ENCODE assay signal across 19 cellular contexts in genomic region chr11:67396258-67396581, GRCh38. TPM values are rescaled to one million over a fixed set of nuclear protein-coding genes. Genes with fewer than 3 reads are reported as not detected.
DNase-seq lines count a peak whose midpoint lies in the region; ATAC-seq and TF ChIP-seq lines count a peak whose summit lies in the region.
"Had no signal": no experiment of that assay in that cellular context is flagged by ENCODE, and none has a peak within 500 bp of the region (broad histone marks: within the 10 kb centered on the region; RNA-seq: fewer than 3 reads in every experiment).

No MANE protein-coding gene starts in this region.

- H3K9me3 ChIP-seq in A673 (ENCODE audit: low read depth, low read length, poor library complexity, severe bottlenecking) (no peaks in the 10 kb centered on the region), endodermal cell (ENCODE audit: control insufficient read depth, low read length) (no peaks in the 10 kb centered on the region), mammary epithelial cell (replicated peaks; ENCODE audit: insufficient read depth, low read length) (no peaks in the 10 kb centered on the region)
- H3K9me3 ChIP-seq in CD4-positive, alpha-beta T cell (ENCODE audit: control insufficient read depth, low read length) = no peaks in the 10 kb centered on the region
- H3K9me3 ChIP-seq: psoas muscle, tibial artery had no signal

- no peaks in the 10 kb centered on the region for H3K9me3 Mint-ChIP-seq in CD4-positive, alpha-beta T cell
- H3K9me3 Mint-ChIP-seq in T-cell = no peaks in the 10 kb centered on the region
- H3K9me3 Mint-ChIP-seq in endodermal cell = no peaks in the 10 kb centered on the region

- H2AFZ ChIP-seq in mammary epithelial cell (ENCODE audit: low read depth, low read length) = no peak overlapping the region

- 96 to 100% methylated on average over 6 to 7 of the region's 7 CpGs for WGBS in endodermal cell (ENCODE audit: insufficient coverage in 1 of 2, insufficient read length in 1 of 2), 2 experiments
- WGBS in mammary epithelial cell (ENCODE audit: low coverage, missing lambda C conversion rate) = 71% methylated on average over 2 of the region's 7 CpGs

- no peak overlapping the region for H3K9ac ChIP-seq in endodermal cell (ENCODE audit: extremely low read depth, low read length, poor library complexity, severe bottlenecking)
- no peak overlapping the region for H3K9ac ChIP-seq in mammary epithelial cell (ENCODE audit: insufficient read depth, low read length)

- H3K27me3 Mint-ChIP-seq in CD4-positive, alpha-beta T cell = no peaks in the 10 kb centered on the region
- no peaks in the 10 kb centered on the region for H3K27me3 Mint-ChIP-seq in T-cell
- H3K27me3 Mint-ChIP-seq in endodermal cell (ENCODE audit: insufficient read depth) = no peaks in the 10 kb centered on the region

- TF ChIP-seq CTCF in A673 (conservative IDR thresholded peaks at IDR 0.05; ENCODE audit: low read depth, low read length) (no peak), endodermal cell (conservative IDR thresholded peaks at IDR 0.05) (no peak), mammary epithelial cell (conservative IDR thresholded peaks at IDR 0.05 in 1 of 2, IDR thresholded peaks at IDR 0.05 in 1 of 2; ENCODE audit: extremely low read depth in 1 of 2, insufficient read depth in 1 of 2, low read depth in 1 of 2, low read length in 2 of 2) (no peak)
- no peak for TF ChIP-seq CTCF in CD4-positive, alpha-beta T cell (IDR thresholded peaks at IDR 0.05)

- H3K27ac ChIP-seq in A673 (ENCODE audit: low read depth, low read length, poor library complexity, severe bottlenecking) (peak overlapping the region; percentile 37), endodermal cell (ENCODE audit: low read depth, low read length) (no peak overlapping the region), mammary epithelial cell (ENCODE audit: insufficient read depth, low read depth, low read length) (no peak overlapping the region)
- peak overlapping the region; percentile 61 for H3K27ac ChIP-seq in CD4-positive, alpha-beta T cell (ENCODE audit: low read depth, low read length)
- H3K27ac ChIP-seq: psoas muscle, tibial artery had no signal

- in situ Hi-C loops in mammary epithelial cell (cut with MboI; ENCODE audit: low sequenced_read_pairs in 2 of 2) = no loop called here

- H3K36me3 ChIP-seq in A673 (ENCODE audit: insufficient read depth, low read length, poor library complexity, severe bottlenecking) (peaks cover 61% of the 10 kb centered on the region), endodermal cell (ENCODE audit: control insufficient read depth, insufficient read depth, low read length) (peaks cover 40% of the 10 kb centered on the region), mammary epithelial cell (ENCODE audit: insufficient read depth, low read length) (peaks cover 6% of the 10 kb centered on the region)

- H3K27ac Mint-ChIP-seq in CD4-positive, alpha-beta T cell = no peak overlapping the region
- H3K27ac Mint-ChIP-seq in T-cell (peak overlapping the region; percentile 57 to 85), endodermal cell (peak overlapping the region; percentile 29)

- peaks cover 39% of the 10 kb centered on the region for H3K79me2 ChIP-seq in mammary epithelial cell (ENCODE audit: insufficient read depth, low read length)

- peaks cover 45% of the 10 kb centered on the region for H3K4me1 Mint-ChIP-seq in CD4-positive, alpha-beta T cell (ENCODE audit: low read depth)
- peaks cover 57 to 61% (median 57%) of the 10 kb centered on the region in 3 donors for H3K4me1 Mint-ChIP-seq in T-cell
- H3K4me1 Mint-ChIP-seq in endodermal cell = peaks cover 18% of the 10 kb centered on the region

- H3K4me1 ChIP-seq in A673 (ENCODE audit: insufficient read depth, low read length, poor library complexity, severe bottlenecking) (peaks cover 18% of the 10 kb centered on the region), endodermal cell (ENCODE audit: control insufficient read depth, insufficient read depth, low read length) (peaks cover 10% of the 10 kb centered on the region), mammary epithelial cell (ENCODE audit: insufficient read depth, low read length) (peaks cover 14% of the 10 kb centered on the region)

- no peak for DNase-seq in A673 (ENCODE audit: low spot score)
- no peak for DNase-seq in CD4-positive, alpha-beta T cell
- no peak for DNase-seq in T-cell
- DNase-seq in endodermal cell = no peak
- DNase-seq in mammary epithelial cell = no peak
- no peak for DNase-seq in DMS53 treated with DMSO at 0.1 percent for 48 hours (lab: John Stamatoyannopoulos, UW; ENCODE audit: unreplicated experiment)
- DNase-seq in NK-92 treated with Interleukin-12 subunit alpha and Interleukin-12 subunit beta, amount 100 ng/mL, for 24 hours (lab: John Stamatoyannopoulos, UW) = no peak
- no peak for DNase-seq in mucosa of gallbladder (ENCODE audit: low spot score)
- DNase-seq: activated CD8-positive, alpha-beta memory T cell treated with anti-CD3 and anti-CD28 coated beads, Interleukin-2, amount 50 U/mL, for 4 hours; DMS79 treated with DMSO at 0.1 percent for 48 hours; NCI-H1436 treated with DMSO at 0.1 percent for 48 hours; psoas muscle; RPMI8226; small intestine; tibial artery had no signal

- peak overlapping the region; percentile 0 for H3K4me3 Mint-ChIP-seq in CD4-positive, alpha-beta T cell
- peak overlapping the region in 1 of 3 donors; percentile 77 for H3K4me3 Mint-ChIP-seq in T-cell
- no peak overlapping the region for H3K4me3 Mint-ChIP-seq in endodermal cell

- no peaks in the 10 kb centered on the region for H4K20me1 ChIP-seq in mammary epithelial cell (ENCODE audit: insufficient read depth, low read length)

- no peak overlapping the region for H3K4me2 ChIP-seq in mammary epithelial cell (ENCODE audit: insufficient read depth, low read depth, low read length)

- BruUV-seq in A673 (replicated peaks; lab: Mats Ljungman, UMichigan) (no TSS peak), mammary epithelial cell (replicated peaks; lab: Mats Ljungman, UMichigan) (no TSS peak)

- no peak overlapping the region for H3K4me3 ChIP-seq in A673 (ENCODE audit: low read depth, low read length, poor library complexity, severe bottlenecking)
- no peak overlapping the region for H3K4me3 ChIP-seq in endodermal cell (ENCODE audit: low read length)
- no peak overlapping the region for H3K4me3 ChIP-seq in mammary epithelial cell (replicated peaks in 1 of 3; ENCODE audit: insufficient read depth in 1 of 3, low read depth in 2 of 3, low read length in 3 of 3)
- H3K4me3 ChIP-seq: psoas muscle, tibial artery had no signal

- POLR2A ChIA-PET in A673 (lab: Charles Lee; ENCODE audit: low non-redundant PET) (interaction anchor here (0.6 kb wide), 1 partner anchor 23 kb away, joined by 9 read pairs; the partner anchor contains the start of gene CLCF1), T-cell (lab: Charles Lee) (no interaction called here)
- POLR2A ChIA-PET in CD4-positive, alpha-beta T cell (lab: Charles Lee) = interaction anchor here (0.8 to 3.1 kb wide), 8 partner anchors 13 to 87 kb away, joined by 3 to 22 read pairs (median 4); partner anchors contain the start of genes AIP, PTPRCAP and RPS6KB2

- peaks cover 35% of the 10 kb centered on the region for H3K36me3 Mint-ChIP-seq in CD4-positive, alpha-beta T cell (ENCODE audit: low read depth)
- peaks cover 14% of the 10 kb centered on the region for H3K36me3 Mint-ChIP-seq in T-cell
- peaks cover 43% of the 10 kb centered on the region for H3K36me3 Mint-ChIP-seq in endodermal cell (ENCODE audit: low read depth)

- H3K27me3 ChIP-seq in A673 (replicated peaks; ENCODE audit: insufficient read depth, low read depth, low read length, poor library complexity) (no peaks in the 10 kb centered on the region), endodermal cell (ENCODE audit: control insufficient read depth, insufficient read depth, low read length, poor library complexity, severe bottlenecking) (no peaks in the 10 kb centered on the region), mammary epithelial cell (ENCODE audit: insufficient read depth, low read length) (no peaks in the 10 kb centered on the region)
- no peaks in the 10 kb centered on the region for H3K27me3 ChIP-seq in CD4-positive, alpha-beta T cell (ENCODE audit: control insufficient read depth, insufficient read depth, low read length)
- H3K27me3 ChIP-seq: tibial artery had no signal

- dilution Hi-C loops in mammary epithelial cell (cut with HindIII; ENCODE audit: low sequenced_read_pairs) = no loop called here

- CTCF ChIA-PET in A673 (lab: Charles Lee) (no interaction called here), T-cell (lab: Charles Lee) (no interaction called here), mammary epithelial cell (lab: Charles Lee; ENCODE audit: low non-redundant PET) (no interaction called here)
- CTCF ChIA-PET in CD4-positive, alpha-beta T cell (lab: Charles Lee) = interaction anchor here (0.8 to 1.5 kb wide), 2 partner anchors 9 to 13 kb away, joined by 3 read pairs; no protein-coding TSS in a partner anchor

- ATAC-seq in CD4-positive, alpha-beta T cell (ENCODE audit: poor library complexity) = no peak
- ATAC-seq in T-cell (replicated peaks in 1 of 4) = no peak
- ATAC-seq: psoas muscle had no signal

- intact Hi-C loops in A673 (cut with micrococcal nuclease; ENCODE audit: unreplicated experiment) (no loop called here), mammary epithelial cell (cut with micrococcal nuclease) (no loop called here)
- intact Hi-C loops in CD4-positive, alpha-beta T cell (cut with DNase I, micrococcal nuclease) = loop anchor here in 1 of 2 experiments (10.0 kb wide), 1 partner anchor 209 kb away; the partner anchor contains the start of gene NDUFV1

RNA-seq across cellular contexts. Expression of gene RAD9A, which starts 4.4 kb away (rescaled TPM):
- 43.0 and 55.0 TPM in 2 replicates for total RNA-seq in A673 (2021)
- 10 to 100 TPM; 19.3 to 20.3 TPM for total RNA-seq in CD4-positive, alpha-beta T cell
- total RNA-seq in T-cell = 10 to 100 TPM; 34.9 to 63.8 (median 56.2) TPM
- total RNA-seq in endodermal cell = 10 to 100 TPM; 28.3 to 41.4 TPM
- 31.1 TPM for polyA plus RNA-seq in endodermal cell (2013, experiment 1 of 2)
- polyA plus RNA-seq in endodermal cell (2013, experiment 2 of 2) = 31.1 TPM
- total RNA-seq in mammary epithelial cell = 10 to 100 TPM in 1 of 2 donors, 1 to 10 TPM in 1; 6.5 to 17.2 TPM
- polyA plus RNA-seq in mammary epithelial cell = 15.4 TPM
- 4.8 TPM for polyA minus RNA-seq in mammary epithelial cell
- total RNA-seq in mucosa of gallbladder = 45.0 TPM

RNA-seq across cellular contexts. Expression of gene PPP1CA, which starts 5.4 kb away (rescaled TPM):
- total RNA-seq in A673 (2021) (239 TPM in 2 replicates), T-cell (100 to 1,000 TPM; 118 to 198 (median 186) TPM), endodermal cell (100 to 1,000 TPM; 182 to 212 TPM), mammary epithelial cell (100 to 1,000 TPM; 178 to 182 TPM), mucosa of gallbladder (140 TPM)
- total RNA-seq in CD4-positive, alpha-beta T cell = 10 to 100 TPM; 42.0 to 45.5 TPM
- 151 TPM for polyA plus RNA-seq in endodermal cell (2013, experiment 1 of 2)
- polyA plus RNA-seq in endodermal cell (2013, experiment 2 of 2) = 148 TPM
- polyA plus RNA-seq in mammary epithelial cell = 331 TPM
- 255 TPM for polyA minus RNA-seq in mammary epithelial cell

RNA-seq across cellular contexts. Expression of gene TBC1D10C, which starts 7.7 kb away (rescaled TPM):
- total RNA-seq in A673 (2021) = not detected in 2 replicates
- total RNA-seq in CD4-positive, alpha-beta T cell = 100 to 1,000 TPM; 205 to 212 TPM
- 100 to 1,000 TPM; 288 to 449 (median 436) TPM for total RNA-seq in T-cell
- under 1 TPM in 1 of 2 donors, not detected in 1; 0.20 TPM for total RNA-seq in endodermal cell
- polyA plus RNA-seq in endodermal cell (2013, experiment 1 of 2) = 0.89 TPM
- 0.91 TPM for polyA plus RNA-seq in endodermal cell (2013, experiment 2 of 2)
- total RNA-seq in mammary epithelial cell = under 1 TPM in 1 of 2 donors, not detected in 1; 0.17 TPM
- not detected for polyA plus RNA-seq in mammary epithelial cell
- not detected for polyA minus RNA-seq in mammary epithelial cell
- total RNA-seq in mucosa of gallbladder = 10.6 TPM
- total RNA-seq: bronchial epithelial cell, M059J had no signal
- polyA plus RNA-seq: BJ had no signal

RNA-seq across cellular contexts. Expression of gene CARNS1, which starts 19.3 kb away (rescaled TPM):
- 0.13 and 0.28 TPM in 2 replicates for total RNA-seq in A673 (2021)
- total RNA-seq in CD4-positive, alpha-beta T cell = 1 to 10 TPM; 9.9 to 10.0 TPM
- total RNA-seq in T-cell = 10 to 100 TPM in 2 of 5 donors, 1 to 10 TPM in 3; 5.5 to 19.1 (median 9.8) TPM
- total RNA-seq in endodermal cell = 1 to 10 TPM; 1.6 to 2.2 TPM
- 0.25 TPM for polyA plus RNA-seq in endodermal cell (2013, experiment 1 of 2)
- 0.17 TPM for polyA plus RNA-seq in endodermal cell (2013, experiment 2 of 2)
- under 1 TPM; 0.12 to 0.33 TPM for total RNA-seq in mammary epithelial cell
- polyA plus RNA-seq in mammary epithelial cell = 0.03 TPM
- polyA minus RNA-seq in mammary epithelial cell = not detected
- 78.4 TPM for total RNA-seq in mucosa of gallbladder
- total RNA-seq: HT1080 had no signal

RNA-seq across cellular contexts. Expression of gene CLCF1, which starts 22.8 kb away (rescaled TPM):
- total RNA-seq in A673 (2021) (0.69 and 0.87 TPM in 2 replicates), T-cell (1 to 10 TPM; 2.2 to 8.5 (median 4.1) TPM), endodermal cell (1 to 10 TPM; 3.6 to 4.8 TPM), mammary epithelial cell (10 to 100 TPM in 1 of 2 donors, 1 to 10 TPM in 1; 8.3 to 12.5 TPM), mucosa of gallbladder (4.0 TPM)
- total RNA-seq in CD4-positive, alpha-beta T cell = 1 to 10 TPM; 6.0 to 6.9 TPM
- polyA plus RNA-seq in endodermal cell (2013, experiment 1 of 2) = 2.4 TPM
- 2.6 TPM for polyA plus RNA-seq in endodermal cell (2013, experiment 2 of 2)
- 15.4 TPM for polyA plus RNA-seq in mammary epithelial cell
- polyA minus RNA-seq in mammary epithelial cell = 21.4 TPM

Comparison
In these comparisons a context has a peak if more than half of its experiments do, and no peak if none do; other contexts are left out.
1. H3K27ac ChIP-seq: peak in A673 (single experiment) and CD4-positive, alpha-beta T cell (single experiment); none in endodermal cell (single experiment) and mammary epithelial cell (single experiment).
2. RNA of gene TBC1D10C, which starts 7.7 kb away (total RNA-seq): 288 to 449 TPM in T-cell and 205 to 212 TPM in CD4-positive, alpha-beta T cell; 10.6 TPM in mucosa of gallbladder (single experiment), 0.20 TPM in endodermal cell, 0.17 TPM in mammary epithelial cell and not detected in A673; every median in the first group is over 10 times any median in the second.
3. POLR2A ChIA-PET loops: an anchor here in A673 (0.6 kb wide) and CD4-positive, alpha-beta T cell (0.8 to 3.1 kb wide); none called in T-cell.